Comparison of ENCODE assay signal across 11 cellular contexts in the genomic region with DNA sequence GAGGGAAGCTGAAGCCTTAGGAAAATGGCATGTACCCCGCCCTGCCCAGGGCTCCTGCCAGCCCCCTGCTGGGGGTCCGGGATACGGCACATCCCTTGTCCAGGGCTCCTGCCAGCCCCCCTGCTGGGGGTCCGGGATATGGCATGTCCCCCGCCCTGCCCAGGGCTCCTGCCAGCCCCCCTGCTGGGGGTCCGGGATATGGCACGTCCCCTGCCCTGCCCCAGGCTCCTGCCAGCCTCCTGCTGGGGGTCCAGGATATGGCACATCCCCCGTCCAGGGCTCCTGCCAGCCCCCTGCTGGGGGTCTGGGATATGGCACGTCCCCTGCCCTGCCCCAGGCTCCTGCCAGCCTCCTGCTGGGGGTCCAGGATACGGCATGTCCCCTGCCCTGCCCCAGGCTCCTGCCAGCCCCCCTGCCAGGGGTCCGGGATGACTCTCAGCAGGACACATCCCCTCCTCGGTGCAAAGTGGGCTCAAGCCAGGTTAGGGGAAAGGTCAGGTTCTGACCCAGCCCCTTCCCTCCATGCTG. TPM values are rescaled to one million over a fixed set of nuclear protein-coding genes. Genes with fewer than 3 reads are reported as not detected.
A peak's percentile ranks its signal among the peaks of the same experiment; 100 is the strongest.
DNase-seq lines count a peak whose midpoint lies in the region; ATAC-seq and TF ChIP-seq lines count a peak whose summit lies in the region.
"Had no signal": no experiment of that assay in that cellular context is flagged by ENCODE, and none has a peak within 500 bp of the region (broad histone marks: within the 10 kb centered on the region; RNA-seq: fewer than 3 reads in every experiment).

No MANE protein-coding gene starts in this region.

- DNase-seq in COLO829 (ENCODE audit: low spot score) (peak; percentile 8), LHCN-M2 (ENCODE audit: low read depth) (peak; percentile 26), dermis microvascular lymphatic vessel endothelial cell (ENCODE audit: low read depth in 2 of 2) (peak; percentile 48 to 85), nephron progenitor cell (peak; percentile 81), foreskin melanocyte (no peak), activated gamma-delta T cell treated with Interleukin-2 at 50 U/mL for 16 hours (no peak), NCI-H226 (no peak)
- DNase-seq: MV-4-11, substantia nigra had no signal

- peaks cover under 1% of the 10 kb centered on the region for H3K9me3 Mint-ChIP-seq in nephron progenitor cell

- no peak for ATAC-seq in GM21737 (IDR thresholded peaks at IDR 0.05; ENCODE audit: unreplicated experiment)
- ATAC-seq: mucosa of descending colon had no signal

- peaks cover 40% of the 10 kb centered on the region for H3K4me1 Mint-ChIP-seq in nephron progenitor cell

- no peak overlapping the region for H3K27ac Mint-ChIP-seq in nephron progenitor cell

- peaks cover 18% of the 10 kb centered on the region for H3K27me3 Mint-ChIP-seq in nephron progenitor cell (ENCODE audit: low read depth, poor library complexity)

- H3K4me3 Mint-ChIP-seq in nephron progenitor cell = no peak overlapping the region

- peaks cover 2% of the 10 kb centered on the region for H3K36me3 Mint-ChIP-seq in nephron progenitor cell (ENCODE audit: low read depth)

- TF ChIP-seq CTCF in nephron progenitor cell (IDR thresholded peaks at IDR 0.05) = peak; percentile 99

RNA-seq across cellular contexts. Expression of gene RPH3AL, which starts 43.2 kb away (rescaled TPM):
- total RNA-seq in LHCN-M2 (2014; rRNA removed) (18.1 and 22.0 TPM in 2 replicates), dermis microvascular lymphatic vessel endothelial cell (10.0 and 19.2 TPM in 2 replicates)
- 9.2 TPM for polyA plus RNA-seq in LHCN-M2 (2012)

Comparison
In these comparisons a context has a peak if more than half of its experiments do, and no peak if none do; other contexts are left out.
1. DNase-seq: peak in COLO829 (single experiment), LHCN-M2 (single experiment), dermis microvascular lymphatic vessel endothelial cell (2 of 2) and nephron progenitor cell (single experiment); none in foreskin melanocyte (single experiment), activated gamma-delta T cell treated with Interleukin-2 at 50 U/mL for 16 hours (single experiment) and NCI-H226 (single experiment).